20 cellular contexts compared by ENCODE assay signal in the genomic region with DNA sequence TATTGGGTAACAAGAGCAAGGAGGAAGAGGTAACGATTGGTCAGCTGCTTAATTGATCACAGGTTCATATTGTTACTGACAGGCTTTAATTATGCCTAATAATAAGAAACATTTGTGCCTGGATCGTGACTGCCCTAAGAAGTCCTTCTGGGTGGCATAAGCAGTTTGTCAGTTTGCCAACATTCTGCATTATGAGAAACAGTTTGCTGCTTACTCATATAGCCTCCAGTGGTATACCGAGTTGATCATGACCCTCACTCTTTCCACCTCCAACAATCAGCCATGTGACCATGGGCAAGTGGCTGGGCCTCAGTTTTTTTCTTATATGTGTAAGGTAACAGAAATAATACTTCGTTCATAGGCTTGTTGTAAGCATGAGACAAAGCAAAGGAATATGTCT.
DNase-seq lines count a peak whose midpoint lies in the region; ATAC-seq, FAIRE-seq and TF ChIP-seq lines count a peak whose summit lies in the region.
"Had no signal": no experiment of that assay in that cellular context is flagged by ENCODE, and none has a peak within 500 bp of the region (broad histone marks: within the 10 kb centered on the region; RNA-seq: fewer than 3 reads in every experiment).

No MANE protein-coding gene starts in this region.

- ATAC-seq in HG03442 (IDR thresholded peaks at IDR 0.05; ENCODE audit: unreplicated experiment), result no peak
- ATAC-seq in CD4-positive, alpha-beta T cell (ENCODE audit: poor library complexity), result no peak
- ATAC-seq: left ventricle myocardium superior; naive thymus-derived CD4-positive, alpha-beta T cell had no signal

- DNase-seq in AG20443 (ENCODE audit: low spot score), result peak; percentile 24
- peak; percentile 94 for DNase-seq in M059J (ENCODE audit: low read depth)
- peak; percentile 50 for DNase-seq in astrocyte of the hippocampus (ENCODE audit: low read depth, low spot score)
- peak; percentile 92 for DNase-seq in foreskin melanocyte
- DNase-seq in CD4-positive, alpha-beta T cell, result no peak
- DNase-seq in putamen (ENCODE audit: low spot score), result no peak
- DNase-seq in RCC 7860 (ENCODE audit: low spot score), result no peak
- DNase-seq: DMS79 treated with DMSO at 0.1 percent for 48 hours; endodermal cell; left ventricle myocardium superior; MM.1S; naive thymus-derived CD4-positive, alpha-beta T cell; NCI-H2029 treated with DMSO at 0.1 percent for 48 hours had no signal

- no peaks in the 10 kb centered on the region for H3K27me3 Mint-ChIP-seq in CD4-positive, alpha-beta T cell
- H3K27me3 Mint-ChIP-seq: progenitor cell of endocrine pancreas had no signal

- no peaks in the 10 kb centered on the region for H3K36me3 Mint-ChIP-seq in CD4-positive, alpha-beta T cell (ENCODE audit: low read depth)

- H3K4me1 Mint-ChIP-seq in CD4-positive, alpha-beta T cell (ENCODE audit: low read depth), result no peaks in the 10 kb centered on the region

- no peaks in the 10 kb centered on the region for H3K9me3 ChIP-seq in CD4-positive, alpha-beta T cell (ENCODE audit: control insufficient read depth, low read length)

- FAIRE-seq in RCC 7860 (lab: Jason Lieb, UNC), result no peak
- FAIRE-seq: GM12891, HTR-8/SVneo had no signal

- intact Hi-C loops in CD4-positive, alpha-beta T cell (cut with DNase I, micrococcal nuclease), result loop anchor here in 1 of 2 experiments (10.0 kb wide), 1 partner anchor 56 kb away; no protein-coding TSS in a partner anchor

- no peak overlapping the region for H3K4me3 Mint-ChIP-seq in CD4-positive, alpha-beta T cell
- H3K4me3 Mint-ChIP-seq: endodermal cell; naive thymus-derived CD4-positive, alpha-beta T cell had no signal

- TF ChIP-seq CTCF in CD4-positive, alpha-beta T cell (IDR thresholded peaks at IDR 0.05), result no peak

- no peak overlapping the region for H3K27ac ChIP-seq in CD4-positive, alpha-beta T cell (ENCODE audit: low read depth, low read length)
- H3K27ac ChIP-seq: BLaER1 treated with 17β-estradiol and CSF1 and Interleukin-3, amounts not matched to agents 10 nM and 100 nM; cardiac muscle cell; VCaP had no signal

- no peak overlapping the region for H3K27ac Mint-ChIP-seq in CD4-positive, alpha-beta T cell
- H3K27ac Mint-ChIP-seq: endodermal cell, progenitor cell of endocrine pancreas had no signal

- H3K9me3 Mint-ChIP-seq in CD4-positive, alpha-beta T cell, result no peaks in the 10 kb centered on the region
- H3K9me3 Mint-ChIP-seq: endodermal cell had no signal

- POLR2A ChIA-PET in CD4-positive, alpha-beta T cell (lab: Charles Lee), result no interaction called here

- no peaks in the 10 kb centered on the region for H3K27me3 ChIP-seq in CD4-positive, alpha-beta T cell (ENCODE audit: control insufficient read depth, insufficient read depth, low read length)
- H3K27me3 ChIP-seq: BLaER1 treated with 17β-estradiol and CSF1 and Interleukin-3, amounts not matched to agents 10 nM and 100 nM; cardiac muscle cell had no signal

- CTCF ChIA-PET in CD4-positive, alpha-beta T cell (lab: Charles Lee), result no interaction called here

Comparison
In these comparisons a context has a peak if more than half of its experiments do, and no peak if none do; other contexts are left out.
1. DNase-seq: peak in AG20443 (single experiment), M059J (single experiment), astrocyte of the hippocampus (single experiment) and foreskin melanocyte (single experiment); none in CD4-positive, alpha-beta T cell (0 of 10), putamen (single experiment) and RCC 7860 (single experiment).